ENCODE assay signal across 7 cellular contexts in genomic region chr6:154868143-154868594, GRCh38.
DNase-seq lines count a peak whose midpoint lies in the region; TF ChIP-seq lines count a peak whose summit lies in the region.

No MANE protein-coding gene starts in this region.

- no peaks in the 10 kb centered on the region for H3K9me3 ChIP-seq in prostate gland

- peak; percentile 73 for DNase-seq in EH (ENCODE audit: low read depth)
- peak; percentile 14 for DNase-seq in Jurkat, Clone E6-1 (ENCODE audit: low read depth, low spot score)
- DNase-seq in SK-N-DZ (ENCODE audit: low spot score) = peak; percentile 40
- DNase-seq in fibroblast of the aortic adventitia (ENCODE audit: low read depth) = peak; percentile 78
- peak; percentile 15 for DNase-seq in prostate gland (ENCODE audit: low spot score)
- DNase-seq in T1000 (lab: John Stamatoyannopoulos, UW) = no peak
- DNase-seq in activated gamma-delta T cell treated with Interleukin-2 at 50 U/mL for 16 hours = no peak

- WGBS in prostate gland = 43% methylated on average over 6 of the region's 6 CpGs

- TF ChIP-seq POLR2A in prostate gland (IDR thresholded peaks at IDR 0.05) = no peak

- H3K4me3 ChIP-seq in Jurkat, Clone E6-1 (ENCODE audit: low read length) = no peak overlapping the region
- H3K4me3 ChIP-seq in fibroblast of the aortic adventitia (ENCODE audit: low read depth, low read length) (no peak overlapping the region), prostate gland (no peak overlapping the region)

- peaks cover 2% of the 10 kb centered on the region for H3K4me1 ChIP-seq in prostate gland (replicated peaks)

- peak; percentile 75 for TF ChIP-seq CTCF in fibroblast of the aortic adventitia (IDR thresholded peaks at IDR 0.05; ENCODE audit: insufficient read depth, low read length)
- TF ChIP-seq CTCF in prostate gland (IDR thresholded peaks at IDR 0.05) = peak in 3 of 4 experiments; percentile 55 to 75 (median 67)

- no peaks in the 10 kb centered on the region for H3K27me3 ChIP-seq in prostate gland (replicated peaks; ENCODE audit: insufficient read depth)

- intact Hi-C loops in prostate gland (cut with DNase I) = loop anchor here (2.0 to 10.0 kb wide), 3 partner anchors 59 to 377 kb away; no protein-coding TSS in a partner anchor

- no peaks in the 10 kb centered on the region for H3K36me3 ChIP-seq in prostate gland

- no peak overlapping the region for H3K27ac ChIP-seq in prostate gland

Comparison
In these comparisons a context has a peak if more than half of its experiments do, and no peak if none do; other contexts are left out.
1. DNase-seq: peak in EH (single experiment), Jurkat, Clone E6-1 (single experiment), SK-N-DZ (single experiment), fibroblast of the aortic adventitia (single experiment) and prostate gland (single experiment); none in T1000 (single experiment) and activated gamma-delta T cell treated with Interleukin-2 at 50 U/mL for 16 hours (single experiment).